In genomic region chr4:87423313-87424031, GRCh38 we compare ENCODE assay signal across 8 cellular contexts. TPM values are rescaled to one million over a fixed set of nuclear protein-coding genes. Genes with fewer than 3 reads are reported as not detected.
A peak's percentile ranks its signal among the peaks of the same experiment; 100 is the strongest.
DNase-seq lines count a peak whose midpoint lies in the region; FAIRE-seq and TF ChIP-seq lines count a peak whose summit lies in the region.

No MANE protein-coding gene starts in this region.

- H3K4me1 ChIP-seq in hepatocyte (ENCODE audit: insufficient read depth) (peaks cover 27% of the 10 kb centered on the region), small intestine (ENCODE audit: control insufficient read depth in 2 of 2, insufficient read depth in 1 of 2, low read depth in 1 of 2, low read length in 1 of 2) (peaks cover 0 to 2% of the 10 kb centered on the region in 2 donors)

- 41% methylated on average over 3 of the region's 3 CpGs for WGBS in hepatocyte (ENCODE audit: low lambda C conversion rate, missing lambda C conversion rate)
- 2 to 16% (median 8%) methylated on average over 3 of the region's 3 CpGs for WGBS in small intestine, 3 donors

- peak overlapping the region; percentile 73 for H2AFZ ChIP-seq in hepatocyte

- H3K9me3 ChIP-seq in hepatocyte (ENCODE audit: low read depth) = no peaks in the 10 kb centered on the region
- H3K9me3 ChIP-seq in small intestine (ENCODE audit: control insufficient read depth, low read depth) = no peaks in the 10 kb centered on the region

- peak overlapping the region; percentile 95 for H3K27ac ChIP-seq in hepatocyte
- peak overlapping the region in 1 of 2 donors; percentile 28 for H3K27ac ChIP-seq in small intestine (ENCODE audit: low read depth in 1 of 2, low read length in 1 of 2)

- H4K20me1 ChIP-seq in hepatocyte (ENCODE audit: insufficient read depth, poor library complexity, severe bottlenecking) = peaks cover 4% of the 10 kb centered on the region

- peak overlapping the region; percentile 88 for H3K4me2 ChIP-seq in hepatocyte

- H3K27me3 ChIP-seq in hepatocyte (no peaks in the 10 kb centered on the region), small intestine (ENCODE audit: control insufficient read depth in 2 of 2, insufficient read depth in 2 of 2, low read length in 2 of 2) (no peaks in the 10 kb centered on the region)

- peak; percentile 14 for DNase-seq in COLO668 (lab: John Stamatoyannopoulos, UW; ENCODE audit: unreplicated experiment)
- DNase-seq in HT1080 (ENCODE audit: low read depth) = peak; percentile 10
- no peak for DNase-seq in hepatocyte (ENCODE audit: low spot score)
- peak; percentile 92 for DNase-seq in small intestine
- DNase-seq in effector CD8-positive, alpha-beta T cell (lab: John Stamatoyannopoulos, UW) = no peak
- no peak for DNase-seq in activated effector memory CD4-positive, alpha-beta T cell treated with Interleukin-2 at 50 U/mL for 16 hours
- DNase-seq in RCC 7860 (ENCODE audit: low spot score) = no peak

- peaks cover 65% of the 10 kb centered on the region for H3K79me2 ChIP-seq in hepatocyte

- no peaks in the 10 kb centered on the region for H3K9me2 ChIP-seq in hepatocyte (replicated peaks; ENCODE audit: insufficient read depth)

- TF ChIP-seq CTCF in WI38 (IDR thresholded peaks at IDR 0.05; ENCODE audit: low read depth, low read length) = no peak
- peak; percentile 36 for TF ChIP-seq CTCF in hepatocyte (IDR thresholded peaks at IDR 0.05; ENCODE audit: poor library complexity)

- FAIRE-seq in small intestine (lab: Jason Lieb, UNC) (no peak), RCC 7860 (lab: Jason Lieb, UNC) (no peak)

- no peaks in the 10 kb centered on the region for H3K36me3 ChIP-seq in hepatocyte (replicated peaks; ENCODE audit: insufficient read depth, low read depth)
- no peaks in the 10 kb centered on the region for H3K36me3 ChIP-seq in small intestine (ENCODE audit: control insufficient read depth in 2 of 2, insufficient read depth in 2 of 2, low read length in 2 of 2)

- H3K4me3 ChIP-seq in WI38 (ENCODE audit: low read depth, low read length) (peak overlapping the region; percentile 94), hepatocyte (peak overlapping the region; percentile 78), small intestine (ENCODE audit: low read depth in 1 of 2, low read length in 2 of 2) (peak overlapping the region in 1 of 2 donors; percentile 88)

RNA-seq across cellular contexts. Expression of gene NUDT9, which starts 1.1 kb away (rescaled TPM):
- total RNA-seq in HT1080 (2014; rRNA removed; shearing (Covaris generic)) = 11.0 and 14.0 TPM in 2 replicates
- polyA plus RNA-seq in HT1080 (2015; cell fraction: cytosol; rRNA removed) = 19.5 and 25.3 TPM in 2 replicates
- polyA plus RNA-seq in HT1080 (2015; cell fraction: nucleus; rRNA removed) = 30.8 and 33.6 TPM in 2 replicates
- 35.8 and 37.7 TPM in 2 replicates for total RNA-seq in hepatocyte
- polyA plus RNA-seq in hepatocyte (57.4 and 62.3 TPM in 2 replicates), small intestine (10 to 100 TPM; 62.7 to 89.0 (median 71.3) TPM)

RNA-seq across cellular contexts. Expression of gene HSD17B11, which starts 32.5 kb away (rescaled TPM):
- 10.9 and 13.6 TPM in 2 replicates for total RNA-seq in HT1080 (2014; rRNA removed; shearing (Covaris generic))
- polyA plus RNA-seq in HT1080 (2015; cell fraction: cytosol; rRNA removed) = 22.2 and 24.2 TPM in 2 replicates
- polyA plus RNA-seq in HT1080 (2015; cell fraction: nucleus; rRNA removed) = 18.4 and 26.6 TPM in 2 replicates
- 171 and 175 TPM in 2 replicates for total RNA-seq in hepatocyte
- polyA plus RNA-seq in hepatocyte = 56.1 and 76.0 TPM in 2 replicates
- polyA plus RNA-seq in small intestine = 100 to 1,000 TPM; 196 to 420 (median 292) TPM

Comparison
In these comparisons a context has a peak if more than half of its experiments do, and no peak if none do; other contexts are left out.
1. DNase-seq: peak in COLO668 (single experiment), HT1080 (single experiment) and small intestine (single experiment); none in hepatocyte (single experiment), effector CD8-positive, alpha-beta T cell (single experiment), activated effector memory CD4-positive, alpha-beta T cell treated with Interleukin-2 at 50 U/mL for 16 hours (single experiment) and RCC 7860 (single experiment).
2. RNA of gene HSD17B11, which starts 32.5 kb away (total RNA-seq): 171 to 175 TPM in hepatocyte; 10.9 to 13.6 TPM in HT1080; every median in the first group is over 10 times any median in the second.